Comparison of ENCODE assay signal across 25 cellular contexts in the genomic region with DNA sequence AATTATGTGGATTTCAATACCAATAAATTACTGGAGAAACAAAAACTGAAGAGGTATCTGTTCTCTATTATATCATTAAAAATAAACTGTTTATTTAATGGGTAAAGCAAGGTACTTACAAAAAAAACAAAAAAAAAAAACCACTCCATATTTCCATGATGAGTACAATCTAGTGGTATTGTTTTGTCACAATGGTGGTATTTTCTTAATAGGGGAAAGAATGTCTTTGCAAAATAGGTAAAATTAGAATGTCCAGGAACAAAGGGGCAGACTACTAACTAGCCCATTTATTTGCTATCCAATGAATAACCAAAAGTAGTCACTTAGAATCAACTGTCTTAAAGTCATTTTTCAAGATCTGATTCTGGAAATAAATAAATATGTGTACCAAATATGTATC.
A peak's percentile ranks its signal among the peaks of the same experiment; 100 is the strongest.
DNase-seq lines count a peak whose midpoint lies in the region; ATAC-seq and TF ChIP-seq lines count a peak whose summit lies in the region.
"Had no signal": no experiment of that assay in that cellular context is flagged by ENCODE, and none has a peak within 500 bp of the region (broad histone marks: within the 10 kb centered on the region; RNA-seq: fewer than 3 reads in every experiment).

No MANE protein-coding gene starts in this region.

- H3K27me3 ChIP-seq in HCT116 (ENCODE audit: insufficient read depth, low read length) (no peaks in the 10 kb centered on the region), adipocyte (replicated peaks; ENCODE audit: control insufficient read depth, insufficient read depth, low read length) (no peaks in the 10 kb centered on the region), osteoblast (ENCODE audit: insufficient read depth, low read length) (no peaks in the 10 kb centered on the region)
- H3K27me3 ChIP-seq: BE2C had no signal

- H3K4me2 ChIP-seq in HCT116 (ENCODE audit: low read length) = no peak overlapping the region
- H3K4me2 ChIP-seq in osteoblast (ENCODE audit: insufficient read depth, low read length) = no peak overlapping the region
- H3K4me2 ChIP-seq: PC-9 had no signal

- H3K27ac Mint-ChIP-seq in activated T-helper 1 cell treated with anti-CD3 and anti-CD28 coated beads, Interleukin-12 subunit alpha, Interleukin-12 subunit beta, Interleukin-2, Interleukin-4 antibody, amounts not matched to agents 30 ng/mL and 10 ng/mL and 1 ng/mL, durations not matched to agents 14 hours and 24 hours and 36 hours = no peak overlapping the region
- H3K27ac Mint-ChIP-seq: CD8-positive, alpha-beta memory T cell had no signal

- H2AFZ ChIP-seq in HCT116 (ENCODE audit: low read depth, low read length, poor library complexity, severe bottlenecking) = no peak overlapping the region
- no peak overlapping the region for H2AFZ ChIP-seq in osteoblast (ENCODE audit: low read length)
- H2AFZ ChIP-seq: PC-9 had no signal

- in situ Hi-C loops in ACHN (cut with HindIII; ENCODE audit: low pct_ligation_motif_present, low pct_unique_long_range_greater_than_20kb, low sequenced_read_pairs) = no loop called here

- H3K27ac ChIP-seq in HCT116 (ENCODE audit: low read depth, low read length) (peak overlapping the region; percentile 16; the same call in 1 of the 2 replicates), osteoblast (ENCODE audit: low read depth, low read length) (peak overlapping the region; percentile 6)
- H3K27ac ChIP-seq: PC-9 had no signal

- no peak for TF ChIP-seq CTCF in AG10803 (conservative IDR thresholded peaks at IDR 0.05; ENCODE audit: low read length)
- TF ChIP-seq CTCF in HCT116 (IDR thresholded peaks at IDR 0.05 in 2 of 3, conservative IDR thresholded peaks at IDR 0.05 in 1 of 3; ENCODE audit: borderline replicate concordance in 1 of 3, insufficient read depth in 1 of 3, low read depth in 2 of 3, low read length in 2 of 3) = no peak
- TF ChIP-seq CTCF in osteoblast (IDR thresholded peaks at IDR 0.05; ENCODE audit: extremely low read depth, low read depth, low read length) = no peak

- no peak overlapping the region for H3K4me3 Mint-ChIP-seq in activated T-helper 1 cell treated with anti-CD3 and anti-CD28 coated beads, Interleukin-12 subunit alpha, Interleukin-12 subunit beta, Interleukin-2, Interleukin-4 antibody, amounts not matched to agents 30 ng/mL and 10 ng/mL and 1 ng/mL, durations not matched to agents 14 hours and 24 hours and 36 hours
- H3K4me3 Mint-ChIP-seq: CD14-positive monocyte; CD8-positive, alpha-beta memory T cell had no signal

- H3K79me2 ChIP-seq in HCT116 (ENCODE audit: insufficient read depth, low read length) (no peaks in the 10 kb centered on the region), osteoblast (ENCODE audit: insufficient read depth, low read length) (peaks cover 2% of the 10 kb centered on the region)

- H3K4me3 ChIP-seq in AG10803 (ENCODE audit: low read length) (no peak overlapping the region), HCT116 (replicated peaks in 1 of 2; ENCODE audit: low read depth in 1 of 2, low read length in 2 of 2) (no peak overlapping the region), adipocyte (ENCODE audit: low read length) (no peak overlapping the region), osteoblast (ENCODE audit: insufficient read depth, low read length) (no peak overlapping the region)
- H3K4me3 ChIP-seq: HAP-1, PC-9 had no signal

- no TSS peak for BruUV-seq in HCT116 (replicated peaks; lab: Mats Ljungman, UMichigan)

- TF ChIP-seq POLR2A in HCT116 (IDR thresholded peaks at IDR 0.05; ENCODE audit: borderline replicate concordance, extremely low read depth, insufficient read depth, insufficient read length) = no peak

- no peak for ATAC-seq in HCT116

- H3K4me1 ChIP-seq in HCT116 (ENCODE audit: control insufficient read depth in 1 of 2, insufficient read depth in 2 of 2, low read length in 2 of 2) (peaks cover 0 to 4% of the 10 kb centered on the region in 2 experiments; a peak in 1 of 4 replicates), adipocyte (ENCODE audit: control insufficient read depth, insufficient read depth, low read length) (peaks cover 10% of the 10 kb centered on the region), osteoblast (ENCODE audit: insufficient read depth, low read length) (no peaks in the 10 kb centered on the region)
- H3K4me1 ChIP-seq: BE2C had no signal

- H3K9me2 ChIP-seq in HCT116 (ENCODE audit: insufficient read depth) = no peaks in the 10 kb centered on the region

- H4K20me1 ChIP-seq in HCT116 (ENCODE audit: insufficient read depth) = no peaks in the 10 kb centered on the region
- H4K20me1 ChIP-seq in osteoblast (ENCODE audit: insufficient read depth, low read length) = no peaks in the 10 kb centered on the region

- no peaks in the 10 kb centered on the region for H3K27me3 Mint-ChIP-seq in activated T-helper 1 cell treated with anti-CD3 and anti-CD28 coated beads, Interleukin-12 subunit alpha, Interleukin-12 subunit beta, Interleukin-2, Interleukin-4 antibody, amounts not matched to agents 30 ng/mL and 10 ng/mL and 1 ng/mL, durations not matched to agents 14 hours and 24 hours and 36 hours (ENCODE audit: insufficient read depth)
- H3K27me3 Mint-ChIP-seq: CD8-positive, alpha-beta memory T cell had no signal

- H3K4me1 Mint-ChIP-seq in activated T-helper 1 cell treated with anti-CD3 and anti-CD28 coated beads, Interleukin-12 subunit alpha, Interleukin-12 subunit beta, Interleukin-2, Interleukin-4 antibody, amounts not matched to agents 30 ng/mL and 10 ng/mL and 1 ng/mL, durations not matched to agents 14 hours and 24 hours and 36 hours (ENCODE audit: low read depth) = no peaks in the 10 kb centered on the region
- H3K4me1 Mint-ChIP-seq: CD14-positive monocyte; CD8-positive, alpha-beta memory T cell had no signal

- H3K36me3 ChIP-seq in HCT116 (ENCODE audit: control insufficient read depth in 1 of 2, insufficient read depth in 2 of 2, low read length in 2 of 2) = peaks cover 7 to 26% of the 10 kb centered on the region in 2 experiments; a peak in 3 of 4 replicates
- H3K36me3 ChIP-seq in adipocyte (ENCODE audit: control insufficient read depth, insufficient read depth, low read length, severe bottlenecking) = peaks cover 47% of the 10 kb centered on the region
- peaks cover 35% of the 10 kb centered on the region for H3K36me3 ChIP-seq in osteoblast (ENCODE audit: insufficient read depth, low read length)
- H3K36me3 ChIP-seq: BE2C, HAP-1 had no signal

- TF ChIP-seq RAD21 in HCT116 (IDR thresholded peaks at IDR 0.05; ENCODE audit: low read depth) = no peak

- DNase-seq in AG10803 (ENCODE audit: low read depth) (peak; percentile 50), HCT116 (ENCODE audit: low read depth, low spot score) (no peak), adipocyte (ENCODE audit: low read depth) (peak; percentile 34), osteoblast (ENCODE audit: insufficient read length, low spot score, missing footprints) (no peak), NCI-H446 treated with DMSO at 0.1 percent for 48 hours (lab: John Stamatoyannopoulos, UW) (no peak), ACHN (no peak), iPS-NIHi7 (ENCODE audit: extremely low spot score) (no peak)
- DNase-seq in activated T-helper 1 cell treated with anti-CD3 and anti-CD28 coated beads, Interleukin-12 subunit alpha, Interleukin-12 subunit beta, Interleukin-2, Interleukin-4 antibody, amounts not matched to agents 30 ng/mL and 10 ng/mL and 1 ng/mL, durations not matched to agents 14 hours and 24 hours and 36 hours (ENCODE audit: low spot score) = no peak
- DNase-seq: BE2C; CD8-positive, alpha-beta memory T cell; DMS 273 treated with DMSO at 0.1 percent for 48 hours; DMS79; EL; GDM1; GOT3; IMR-90; KG1; NCI-H1092; NCI-H1436 treated with DMSO at 0.1 percent for 48 hours; NCI-H187 treated with DMSO at 0.1 percent for 48 hours; NCI-H526 treated with DMSO at 0.1 percent for 48 hours; Right ventricle myocardium superior had no signal

- intact Hi-C loops in HCT116 (cut with micrococcal nuclease) = no loop called here
- intact Hi-C loops in activated T-helper 1 cell treated with anti-CD3 and anti-CD28 coated beads, Interleukin-12 subunit alpha, Interleukin-12 subunit beta, Interleukin-2, Interleukin-4 antibody, amounts not matched to agents 30 ng/mL and 10 ng/mL and 1 ng/mL, durations not matched to agents 14 hours and 24 hours and 36 hours (cut with micrococcal nuclease) = no loop called here

- H3K36me3 Mint-ChIP-seq in activated T-helper 1 cell treated with anti-CD3 and anti-CD28 coated beads, Interleukin-12 subunit alpha, Interleukin-12 subunit beta, Interleukin-2, Interleukin-4 antibody, amounts not matched to agents 30 ng/mL and 10 ng/mL and 1 ng/mL, durations not matched to agents 14 hours and 24 hours and 36 hours (ENCODE audit: low read depth) = no peaks in the 10 kb centered on the region

- H3K9ac ChIP-seq in HCT116 (ENCODE audit: low read length) = no peak overlapping the region
- H3K9ac ChIP-seq in adipocyte (ENCODE audit: low read length) = no peak overlapping the region

- CTCF ChIA-PET in HCT116 (lab: Charles Lee) = no interaction called here

- RAD21 ChIA-PET in HCT116 (lab: Charles Lee; ENCODE audit: low non-redundant PET in 1 of 2, low total read pairs in 2 of 2, uncharacterized antibody in 2 of 2, unreplicated experiment in 2 of 2) = no interaction called here

- no peaks in the 10 kb centered on the region for H3K9me3 ChIP-seq in HCT116 (ENCODE audit: control insufficient read depth in 1 of 2, insufficient read depth in 1 of 2, low read depth in 1 of 2, low read length in 2 of 2)
- no peaks in the 10 kb centered on the region for H3K9me3 ChIP-seq in adipocyte (ENCODE audit: control insufficient read depth, low read length)
- no peaks in the 10 kb centered on the region for H3K9me3 ChIP-seq in osteoblast (ENCODE audit: low read depth, low read length)
- H3K9me3 ChIP-seq: BE2C, HAP-1 had no signal

- POLR2A ChIA-PET in HCT116 (lab: Charles Lee) = no interaction called here

- H3K9me3 Mint-ChIP-seq in activated T-helper 1 cell treated with anti-CD3 and anti-CD28 coated beads, Interleukin-12 subunit alpha, Interleukin-12 subunit beta, Interleukin-2, Interleukin-4 antibody, amounts not matched to agents 30 ng/mL and 10 ng/mL and 1 ng/mL, durations not matched to agents 14 hours and 24 hours and 36 hours = no peaks in the 10 kb centered on the region
- H3K9me3 Mint-ChIP-seq: CD14-positive monocyte; CD8-positive, alpha-beta memory T cell had no signal

TF ChIP-seq in HCT116, 20 proteins besides CTCF, POLR2A, EP300 and RAD21:
- no peak for TF ChIP-seq ELF1 (IDR thresholded peaks at IDR 0.05; ENCODE audit: borderline replicate concordance, low read depth)

Comparison
In these comparisons a context has a peak if more than half of its experiments do, and no peak if none do; other contexts are left out.
1. DNase-seq: peak in AG10803 (single experiment) and adipocyte (single experiment); none in HCT116 (single experiment), osteoblast (single experiment), NCI-H446 treated with DMSO at 0.1 percent for 48 hours (single experiment), ACHN (single experiment), activated T-helper 1 cell treated with anti-CD3 and anti-CD28 coated beads, Interleukin-12 subunit alpha, Interleukin-12 subunit beta, Interleukin-2, Interleukin-4 antibody, amounts not matched to agents 30 ng/mL and 10 ng/mL and 1 ng/mL, durations not matched to agents 14 hours and 24 hours and 36 hours (single experiment) and iPS-NIHi7 (single experiment).